ENCODE assay signal across 8 cellular contexts in the genomic region with DNA sequence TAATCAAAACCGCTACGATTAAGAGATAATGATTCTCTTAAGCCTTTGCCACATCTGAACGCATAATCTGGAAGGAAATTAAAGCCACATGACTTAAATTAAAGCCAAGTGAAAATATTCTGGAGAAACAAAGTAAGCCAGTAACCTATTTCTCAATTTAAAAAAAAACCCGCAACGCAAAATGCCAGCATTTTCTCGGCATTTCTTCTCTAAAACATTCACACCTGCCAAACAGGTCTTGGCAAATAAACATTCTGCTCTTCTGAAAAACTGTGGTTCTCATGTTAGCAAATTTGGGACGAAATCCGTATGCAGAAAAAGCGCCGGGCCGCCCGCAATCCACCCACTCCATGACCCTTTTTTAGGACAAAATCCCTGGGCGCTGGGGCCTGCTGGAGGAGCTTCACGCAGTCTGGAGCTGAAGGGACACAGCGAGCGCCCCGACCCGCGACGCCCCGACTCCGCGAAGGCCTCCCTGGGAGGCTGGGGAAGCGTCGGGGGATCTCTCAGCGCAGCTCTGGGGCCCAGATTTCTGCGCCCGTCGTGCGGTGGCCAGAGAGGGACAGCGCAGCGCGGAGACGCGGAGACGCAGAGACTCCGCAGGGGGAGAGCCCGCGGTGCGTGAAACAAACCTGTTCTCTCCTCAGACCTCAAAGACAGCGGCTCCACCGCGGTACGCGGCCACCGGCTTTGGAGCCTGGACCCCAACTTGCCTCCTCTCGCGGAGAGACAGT. TPM values are rescaled to one million over a fixed set of nuclear protein-coding genes. Genes with fewer than 3 reads are reported as not detected.
DNase-seq lines count a peak whose midpoint lies in the region; ATAC-seq and TF ChIP-seq lines count a peak whose summit lies in the region.

No MANE protein-coding gene starts in this region.

- peak; percentile 50 for ATAC-seq in activated CD8-positive, alpha-beta memory T cell treated with anti-CD3 and anti-CD28 coated beads, Interleukin-2, amount 10 ng/mL, durations not matched to agents 7 days and 5 days
- peak; percentile 38 for ATAC-seq in HG02970 (IDR thresholded peaks at IDR 0.05; ENCODE audit: low FRiP score, unreplicated experiment)
- peak; percentile 39 to 46 (median 41) for ATAC-seq in T-cell (replicated peaks in 1 of 4)
- peak; percentile 71 for ATAC-seq in gastroesophageal sphincter

- POLR2A ChIA-PET in T-cell (lab: Charles Lee) = interaction anchor here (0.6 to 1.8 kb wide), 22 partner anchors 9 to 1734 kb away, joined by 3 to 15 read pairs (median 3); no protein-coding TSS in a partner anchor

- H3K4me1 ChIP-seq in gastroesophageal sphincter = peaks cover 3 to 57% (median 9%) of the 10 kb centered on the region in 3 donors

- H3K9me3 ChIP-seq in gastroesophageal sphincter = no peaks in the 10 kb centered on the region

- peaks cover 41% of the 10 kb centered on the region for H3K4me1 Mint-ChIP-seq in activated CD8-positive, alpha-beta memory T cell treated with anti-CD3 and anti-CD28 coated beads, Interleukin-2, amount 10 ng/mL, durations not matched to agents 7 days and 5 days
- H3K4me1 Mint-ChIP-seq in T-cell = peaks cover 45 to 60% (median 48%) of the 10 kb centered on the region in 3 donors

- H3K9me3 Mint-ChIP-seq in activated CD8-positive, alpha-beta memory T cell treated with anti-CD3 and anti-CD28 coated beads, Interleukin-2, amount 10 ng/mL, durations not matched to agents 7 days and 5 days (ENCODE audit: low read depth) = no peaks in the 10 kb centered on the region
- no peaks in the 10 kb centered on the region for H3K9me3 Mint-ChIP-seq in T-cell

- H3K27me3 Mint-ChIP-seq in activated CD8-positive, alpha-beta memory T cell treated with anti-CD3 and anti-CD28 coated beads, Interleukin-2, amount 10 ng/mL, durations not matched to agents 7 days and 5 days = no peaks in the 10 kb centered on the region
- no peaks in the 10 kb centered on the region for H3K27me3 Mint-ChIP-seq in T-cell

- H3K27ac ChIP-seq in gastroesophageal sphincter = peak overlapping the region; percentile 62 to 97 (median 93)

- TF ChIP-seq EP300 in gastroesophageal sphincter (IDR thresholded peaks at IDR 0.05) = no peak

- CTCF ChIA-PET in activated CD8-positive, alpha-beta memory T cell treated with anti-CD3 and anti-CD28 coated beads, Interleukin-2, amount 10 ng/mL, durations not matched to agents 7 days and 5 days (lab: Charles Lee) = interaction anchor here (1.1 to 2.5 kb wide), 6 partner anchors 9 to 39 kb away, joined by 3 to 10 read pairs (median 4); no protein-coding TSS in a partner anchor
- CTCF ChIA-PET in T-cell (lab: Charles Lee) = interaction anchor here in 1 of 2 donors (0.8 to 1.1 kb wide), 5 partner anchors 9 to 82 kb away, joined by 3 to 8 read pairs (median 4); no protein-coding TSS in a partner anchor

- no peak for DNase-seq in activated CD8-positive, alpha-beta memory T cell treated with anti-CD3 and anti-CD28 coated beads, Interleukin-2, amount 10 ng/mL, durations not matched to agents 7 days and 5 days
- no peak for DNase-seq in activated CD8-positive, alpha-beta memory T cell treated with anti-CD3 and anti-CD28 coated beads for 24 hours
- no peak for DNase-seq in T-cell
- DNase-seq in posterior vena cava (ENCODE audit: low spot score) = peak; percentile 81
- DNase-seq in NCI-H2081 treated with DMSO at 0.1 percent for 48 hours (lab: John Stamatoyannopoulos, UW) = no peak
- no peak for DNase-seq in inferior parietal cortex (ENCODE audit: extremely low spot score)

- peak overlapping the region; percentile 99 for H3K4me3 Mint-ChIP-seq in activated CD8-positive, alpha-beta memory T cell treated with anti-CD3 and anti-CD28 coated beads, Interleukin-2, amount 10 ng/mL, durations not matched to agents 7 days and 5 days
- peak overlapping the region; percentile 98 to 100 (median 99) for H3K4me3 Mint-ChIP-seq in T-cell

- TF ChIP-seq POLR2A in gastroesophageal sphincter (IDR thresholded peaks at IDR 0.05) = no peak

- intact Hi-C loops in posterior vena cava (cut with DNase I) = no loop called here

- peaks cover 45% of the 10 kb centered on the region for H3K36me3 Mint-ChIP-seq in activated CD8-positive, alpha-beta memory T cell treated with anti-CD3 and anti-CD28 coated beads, Interleukin-2, amount 10 ng/mL, durations not matched to agents 7 days and 5 days
- H3K36me3 Mint-ChIP-seq in T-cell = peaks cover 28% of the 10 kb centered on the region

- no peaks in the 10 kb centered on the region for H3K27me3 ChIP-seq in gastroesophageal sphincter

- 0 to 5% methylated on average over 7 to 11 of the region's 48 CpGs for WGBS in gastroesophageal sphincter (ENCODE audit: low coverage in 1 of 2), 2 donors

- no peak for TF ChIP-seq CTCF in gastroesophageal sphincter (IDR thresholded peaks at IDR 0.05)

- peak overlapping the region; percentile 61 to 94 for H3K4me3 ChIP-seq in gastroesophageal sphincter

- peak overlapping the region; percentile 95 for H3K27ac Mint-ChIP-seq in activated CD8-positive, alpha-beta memory T cell treated with anti-CD3 and anti-CD28 coated beads, Interleukin-2, amount 10 ng/mL, durations not matched to agents 7 days and 5 days
- peak overlapping the region; percentile 97 to 98 for H3K27ac Mint-ChIP-seq in T-cell

- peaks cover 0 to 33% of the 10 kb centered on the region in 2 donors for H3K36me3 ChIP-seq in gastroesophageal sphincter

RNA-seq across cellular contexts. Expression of a gene that starts 0.5 kb away (rescaled TPM):
- total RNA-seq in activated CD8-positive, alpha-beta memory T cell treated with anti-CD3 and anti-CD28 coated beads, Interleukin-2, amount 10 ng/mL, durations not matched to agents 7 days and 5 days = 1 to 10 TPM; 3.4 to 3.8 TPM
- total RNA-seq in T-cell (1 to 10 TPM; 2.2 to 4.1 (median 3.6) TPM), gastroesophageal sphincter (10 to 100 TPM; 18.8 to 29.9 (median 25.5) TPM), posterior vena cava (10 to 100 TPM; 12.6 to 15.1 TPM)

RNA-seq across cellular contexts. Expression of a gene that starts 0.6 kb away (rescaled TPM):
- total RNA-seq in activated CD8-positive, alpha-beta memory T cell treated with anti-CD3 and anti-CD28 coated beads, Interleukin-2, amount 10 ng/mL, durations not matched to agents 7 days and 5 days = 1,000 to 10,000 TPM; 1,249 to 1,693 TPM
- total RNA-seq in T-cell (1,000 to 10,000 TPM; 1,997 to 2,171 (median 2,116) TPM), gastroesophageal sphincter (1,000 to 10,000 TPM; 2,085 to 2,928 (median 2,309) TPM), posterior vena cava (1,000 to 10,000 TPM; 1,213 to 1,232 TPM)

RNA-seq across cellular contexts. Expression of a gene that starts 28.8 kb away (rescaled TPM):
- total RNA-seq in activated CD8-positive, alpha-beta memory T cell treated with anti-CD3 and anti-CD28 coated beads, Interleukin-2, amount 10 ng/mL, durations not matched to agents 7 days and 5 days = 1 to 10 TPM; 3.8 to 4.1 TPM
- 10 to 100 TPM; 44.4 to 96.7 (median 51.7) TPM for total RNA-seq in T-cell
- 10 to 100 TPM; 36.9 to 52.1 (median 41.5) TPM for total RNA-seq in gastroesophageal sphincter
- total RNA-seq in posterior vena cava = 10 to 100 TPM; 28.9 to 31.5 TPM

Comparison
In these comparisons a context has a peak if more than half of its experiments do, and no peak if none do; other contexts are left out.
1. RNA of a gene that starts 28.8 kb away (total RNA-seq): 44.4 to 96.7 TPM in T-cell, 36.9 to 52.1 TPM in gastroesophageal sphincter and 28.9 to 31.5 TPM in posterior vena cava; 3.8 to 4.1 TPM in activated CD8-positive, alpha-beta memory T cell treated with anti-CD3 and anti-CD28 coated beads, Interleukin-2, amount 10 ng/mL, durations not matched to agents 7 days and 5 days; every median in the first group is over 4 times any median in the second.
2. Peak in every context shown above with its lines, with median percentiles within 50 percentile points of each other: ATAC-seq.